In the genomic region with DNA sequence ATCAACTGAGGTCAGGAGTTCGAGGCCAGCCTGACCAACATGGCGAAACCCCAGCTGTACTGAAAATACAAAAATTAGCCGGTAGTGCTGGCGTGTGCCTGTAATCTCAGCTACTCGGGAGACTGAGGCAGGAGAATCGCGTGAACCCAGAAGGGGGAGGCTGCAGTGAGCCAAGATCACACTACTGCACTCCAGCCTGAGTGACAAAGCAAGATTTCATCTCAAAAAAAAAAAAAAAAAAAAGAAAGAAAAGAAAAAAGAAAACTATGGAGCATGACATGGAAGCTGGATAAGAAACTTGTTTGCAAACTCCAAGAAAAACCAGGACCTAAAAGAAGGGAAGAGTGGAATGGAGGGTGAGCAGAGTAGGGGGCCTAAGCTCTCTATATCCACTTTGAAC, we compare ENCODE assay signal across 9 cellular contexts. TPM values are rescaled to one million over a fixed set of nuclear protein-coding genes. Genes with fewer than 3 reads are reported as not detected.
DNase-seq lines count a peak whose midpoint lies in the region; ATAC-seq, FAIRE-seq and TF ChIP-seq lines count a peak whose summit lies in the region.
"Had no signal": no experiment of that assay in that cellular context is flagged by ENCODE, and none has a peak within 500 bp of the region (broad histone marks: within the 10 kb centered on the region; RNA-seq: fewer than 3 reads in every experiment).

No MANE protein-coding gene starts in this region.

- no peak for TF ChIP-seq RAD21 in H1 (IDR thresholded peaks at IDR 0.05 in 1 of 2, conservative IDR thresholded peaks at IDR 0.05 in 1 of 2; ENCODE audit: low read depth in 2 of 2, low read length in 2 of 2)

- no peaks in the 10 kb centered on the region for H3K36me3 ChIP-seq in ACC112 (ENCODE audit: insufficient read depth, low read length)
- no peaks in the 10 kb centered on the region for H3K36me3 ChIP-seq in PC-3 (ENCODE audit: low read depth, low read length)
- no peaks in the 10 kb centered on the region for H3K36me3 ChIP-seq in H1 (ENCODE audit: control insufficient read depth in 2 of 4, insufficient read depth in 4 of 4, low read length in 3 of 4)
- peaks cover 8% of the 10 kb centered on the region for H3K36me3 ChIP-seq in neutrophil
- no peaks in the 10 kb centered on the region; the same call in 1 of the 2 replicates for H3K36me3 ChIP-seq in MG63
- H3K36me3 ChIP-seq: cardiac muscle cell had no signal

- H2BK120ac ChIP-seq in H1 (replicated peaks; ENCODE audit: low read depth, low read length), result no peak overlapping the region

- no peak overlapping the region for H3K23ac ChIP-seq in H1 (ENCODE audit: insufficient read length)

- no peak overlapping the region for H2BK12ac ChIP-seq in H1 (ENCODE audit: low read depth, low read length)

- TF ChIP-seq CTCF in PC-3 (conservative IDR thresholded peaks at IDR 0.05; ENCODE audit: low read depth, low read length) (no peak), H1 (IDR thresholded peaks at IDR 0.05; ENCODE audit: control extremely low read depth in 1 of 3, insufficient read depth in 1 of 3, low read depth in 1 of 3, low read length in 3 of 3) (no peak), neutrophil (IDR thresholded peaks at IDR 0.05) (no peak)

- peak overlapping the region; percentile 94 for H3K9ac ChIP-seq in PC-3 (ENCODE audit: low read length)
- H3K9ac ChIP-seq in H1 (replicated peaks in 1 of 4; ENCODE audit: extremely low read depth in 1 of 4, low read depth in 3 of 4, low read length in 3 of 4), result no peak overlapping the region

- H3K9me3 ChIP-seq in PC-3 (ENCODE audit: low read length) (no peaks in the 10 kb centered on the region), H1 (ENCODE audit: insufficient read depth in 2 of 2, low read depth in 1 of 2, low read length in 1 of 2) (no peaks in the 10 kb centered on the region), neutrophil (no peaks in the 10 kb centered on the region), MG63 (no peaks in the 10 kb centered on the region)

- DNase-seq in PC-3, result no peak
- peak in 1 of 2 experiments; percentile 17 for DNase-seq in H1 (ENCODE audit: low read depth in 1 of 2, low spot score in 2 of 2)
- DNase-seq in effector CD4-positive, alpha-beta T cell, result no peak
- DNase-seq in MG63, result no peak
- no peak for DNase-seq in inferior parietal cortex (ENCODE audit: extremely low spot score)

- no peak overlapping the region for H4K91ac ChIP-seq in H1 (replicated peaks; ENCODE audit: insufficient read length, low read length)

- intact Hi-C loops in PC-3 (cut with micrococcal nuclease), result no loop called here

- no peaks in the 10 kb centered on the region for H3K27me3 ChIP-seq in ACC112 (ENCODE audit: insufficient read depth, low read length)
- H3K27me3 ChIP-seq in PC-3 (ENCODE audit: low read length), result no peaks in the 10 kb centered on the region
- no peaks in the 10 kb centered on the region for H3K27me3 ChIP-seq in H1 (replicated peaks in 1 of 4; ENCODE audit: control insufficient read depth in 3 of 4, extremely low read depth in 1 of 4, insufficient read depth in 3 of 4, low read length in 3 of 4)
- H3K27me3 ChIP-seq in neutrophil, result no peaks in the 10 kb centered on the region
- H3K27me3 ChIP-seq in MG63, result no peaks in the 10 kb centered on the region
- H3K27me3 ChIP-seq: cardiac muscle cell had no signal

- H3K79me2 ChIP-seq in ACC112 (ENCODE audit: control insufficient read depth, insufficient read depth, low read length, unreplicated experiment), result peaks cover 29% of the 10 kb centered on the region
- H3K79me2 ChIP-seq in PC-3 (ENCODE audit: low read length), result peaks cover 31% of the 10 kb centered on the region
- peaks cover 8 to 24% of the 10 kb centered on the region in 2 experiments; a peak in 3 of 4 replicates for H3K79me2 ChIP-seq in H1 (ENCODE audit: control insufficient read depth in 1 of 2, insufficient read depth in 2 of 2, low read length in 2 of 2)

- no peaks in the 10 kb centered on the region for H3K9me2 ChIP-seq in PC-3 (replicated peaks; ENCODE audit: low read length)

- H4K5ac ChIP-seq in H1 (ENCODE audit: insufficient read length, low read depth, low read length), result no peak overlapping the region

- H3K4ac ChIP-seq in H1 (replicated peaks; ENCODE audit: insufficient read length, low read depth, low read length), result no peak overlapping the region

- H3K23me2 ChIP-seq in H1 (ENCODE audit: low read depth, low read length), result no peaks in the 10 kb centered on the region; the same call in 1 of the 2 replicates

- 74% methylated on average over 4 of the region's 7 CpGs; no CpG with 5 or more reads in 1 of the 2 experiments for WGBS in H1 (ENCODE audit: extremely low coverage in 1 of 2, insufficient coverage in 1 of 2, insufficient read length in 1 of 2, insufficient replicate concordance in 2 of 2, low coverage in 1 of 2, low lambda C conversion rate in 2 of 2, missing lambda C conversion rate in 1 of 2), 2 experiments

- H3K56ac ChIP-seq in H1 (replicated peaks; ENCODE audit: insufficient read length, low read depth, low read length), result no peak overlapping the region

- POLR2A ChIA-PET in PC-3 (lab: Charles Lee; ENCODE audit: unreplicated experiment), result no interaction called here
- POLR2A ChIA-PET in H1 (lab: Charles Lee; ENCODE audit: partially characterized antibody), result no interaction called here

- TF ChIP-seq POLR2A in H1 (IDR thresholded peaks at IDR 0.05; ENCODE audit: control extremely low read depth in 1 of 2, low read depth in 2 of 2, low read length in 2 of 2), result no peak

- no peak overlapping the region for H3K14ac ChIP-seq in H1 (ENCODE audit: insufficient read length)

- H2BK15ac ChIP-seq in H1 (ENCODE audit: low read length), result no peak overlapping the region

- H3K4me1 ChIP-seq in ACC112 (ENCODE audit: control insufficient read depth, insufficient read depth, low read length, unreplicated experiment) (peaks cover 17% of the 10 kb centered on the region), PC-3 (ENCODE audit: insufficient read depth, low read length) (peaks cover 30% of the 10 kb centered on the region), H1 (replicated peaks in 1 of 4; ENCODE audit: control insufficient read depth in 3 of 4, insufficient read depth in 4 of 4, low read length in 3 of 4) (peaks cover 3 to 5% (median 4%) of the 10 kb centered on the region in 4 experiments; a peak in 5 of 7 replicates), neutrophil (ENCODE audit: control insufficient read depth in 1 of 2, insufficient read depth in 1 of 2, low read depth in 1 of 2, low read length in 1 of 2) (peaks cover 36 to 45% of the 10 kb centered on the region in 2 experiments)

- H3K79me1 ChIP-seq in H1 (ENCODE audit: low read depth, low read length), result 0 out of 2 replicates have a peak, but pooled peaks cover 3% of the 10 kb centered on the region

- H3K4me3 ChIP-seq in ACC112 (ENCODE audit: low read depth, low read length) (peak overlapping the region; percentile 100), PC-3 (ENCODE audit: low read length) (0 out of 2 replicates have a peak overlapping the region, but pooled peaks have one; percentile 91), H1 (ENCODE audit: extremely low read depth in 1 of 4, insufficient read depth in 2 of 4, low read depth in 3 of 4, low read length in 4 of 4) (no peak overlapping the region), neutrophil (ENCODE audit: low read depth in 1 of 2, low read length in 1 of 2) (peak overlapping the region in 1 of 2 experiments; percentile 88), MG63 (no peak overlapping the region)
- H3K4me3 ChIP-seq: cardiac muscle cell had no signal

- H4K8ac ChIP-seq in H1 (ENCODE audit: extremely low read depth, insufficient read depth, low read length), result no peak overlapping the region

- no peak overlapping the region for H2AK5ac ChIP-seq in H1 (ENCODE audit: low read depth, low read length)

- CTCF ChIA-PET in PC-3 (lab: Charles Lee) (interaction anchor here (0.6 kb wide), 1 partner anchor 13 kb away, joined by 4 read pairs; no protein-coding TSS in a partner anchor), H1 (lab: Charles Lee; ENCODE audit: partially characterized antibody) (interaction anchor here (0.6 to 2.6 kb wide), 9 partner anchors 9 to 387 kb away, joined by 3 to 7 read pairs (median 3); no protein-coding TSS in a partner anchor)

- H2BK5ac ChIP-seq in H1 (ENCODE audit: low read depth, low read length), result no peak overlapping the region

- H2AFZ ChIP-seq in ACC112 (ENCODE audit: low read length, unreplicated experiment) (no peak overlapping the region), PC-3 (ENCODE audit: low read length) (no peak overlapping the region), H1 (ENCODE audit: low read length) (no peak overlapping the region)

- H4K20me1 ChIP-seq in PC-3 (ENCODE audit: low read length), result peaks cover 18% of the 10 kb centered on the region
- H4K20me1 ChIP-seq in H1 (replicated peaks in 1 of 2; ENCODE audit: control insufficient read depth in 1 of 2, insufficient read depth in 2 of 2, low read length in 2 of 2), result peaks cover 0 to 9% of the 10 kb centered on the region in 2 experiments

- H2BK20ac ChIP-seq in H1 (ENCODE audit: low read length), result no peak overlapping the region

- H3K18ac ChIP-seq in H1 (ENCODE audit: extremely low read depth, low read length), result no peak overlapping the region

- no TSS peak for BruUV-seq in PC-3 (replicated peaks; lab: Mats Ljungman, UMichigan)

- ATAC-seq in PC-3, result no peak
- ATAC-seq in GM18870 (IDR thresholded peaks at IDR 0.05; ENCODE audit: unreplicated experiment), result no peak

- no peak for FAIRE-seq in H1 (lab: Jason Lieb, UNC)

- H3K27ac ChIP-seq in ACC112 (ENCODE audit: low read depth, low read length) (peak overlapping the region; percentile 97), PC-3 (ENCODE audit: low read length) (peak overlapping the region; percentile 96), H1 (ENCODE audit: low read depth, low read length) (no peak overlapping the region), neutrophil (peak overlapping the region; percentile 92)
- H3K27ac ChIP-seq: cardiac muscle cell had no signal

- H3F3A ChIP-seq in PC-3 (ENCODE audit: low read length, unreplicated experiment), result no peaks in the 10 kb centered on the region

- H3K4me2 ChIP-seq in PC-3 (ENCODE audit: low read length) (peak overlapping the region; percentile 89), H1 (ENCODE audit: insufficient read depth in 1 of 2, low read depth in 2 of 2, low read length in 2 of 2) (no peak overlapping the region; a peak in 1 of 4 replicates)

- TF ChIP-seq EP300 in H1 (IDR thresholded peaks at IDR 0.05; ENCODE audit: borderline replicate concordance in 1 of 2, low read depth in 2 of 2, low read length in 2 of 2), result no peak

RNA-seq across cellular contexts. Expression of a gene that starts 1.9 kb away (rescaled TPM):
- total RNA-seq in PC-3 (2014; rRNA removed), result 81.9 and 89.5 TPM in 2 replicates
- 42.8 and 43.2 TPM in 2 replicates for total RNA-seq in H1 (2021; fragmentation: NEBNext Ultra II Directional; extraction: Animal tissue kit (Norgen Biotek cat#: 25700))
- polyA plus RNA-seq in H1 (2011; rRNA removed), result 30.5 and 32.3 TPM in 2 replicates
- 47.4 TPM for polyA plus RNA-seq in H1 (2011; cell fraction: cytosol; rRNA removed)
- polyA plus RNA-seq in H1 (2011; cell fraction: nucleus; rRNA removed), result 20.3 TPM
- polyA plus RNA-seq in H1 (2012, experiment 1 of 2), result 31.2 to 43.4 TPM (median 35.0 TPM) in 4 replicates
- polyA plus RNA-seq in H1 (2012, experiment 2 of 2), result 9.4 TPM
- polyA plus RNA-seq in H1 (2013, experiment 1 of 2), result 30.5 TPM
- 30.2 TPM for polyA plus RNA-seq in H1 (2013, experiment 2 of 2)
- polyA minus RNA-seq in H1 (2011; rRNA and poly(A)+ RNA removed), result 20.1 and 22.6 TPM in 2 replicates
- polyA minus RNA-seq in H1 (2011; cell fraction: cytosol; rRNA and poly(A)+ RNA removed), result 14.7 TPM
- 16.3 TPM for polyA minus RNA-seq in H1 (2011; cell fraction: nucleus; rRNA and poly(A)+ RNA removed)
- 19.0 and 25.0 TPM in 2 replicates for total RNA-seq in MG63 (2014; rRNA removed; shearing (Covaris generic); ENCODE audit: low replicate concordance)

RNA-seq across cellular contexts. Expression of a gene that starts 58.8 kb away (rescaled TPM):
- total RNA-seq in PC-3 (2014; rRNA removed), result 15.8 and 17.9 TPM in 2 replicates
- 20.9 and 22.1 TPM in 2 replicates for total RNA-seq in H1 (2021; fragmentation: NEBNext Ultra II Directional; extraction: Animal tissue kit (Norgen Biotek cat#: 25700))
- polyA plus RNA-seq in H1 (2011; rRNA removed), result 13.1 and 13.7 TPM in 2 replicates
- polyA plus RNA-seq in H1 (2011; cell fraction: cytosol; rRNA removed), result 16.8 TPM
- 38.3 TPM for polyA plus RNA-seq in H1 (2011; cell fraction: nucleus; rRNA removed)
- polyA plus RNA-seq in H1 (2012, experiment 1 of 2), result 18.6 to 29.5 TPM (median 24.5 TPM) in 4 replicates
- polyA plus RNA-seq in H1 (2012, experiment 2 of 2), result 7.4 TPM
- polyA plus RNA-seq in H1 (2013, experiment 1 of 2), result 17.2 TPM
- polyA plus RNA-seq in H1 (2013, experiment 2 of 2), result 16.3 TPM
- 10.2 and 15.1 TPM in 2 replicates for polyA minus RNA-seq in H1 (2011; rRNA and poly(A)+ RNA removed)
- 11.2 TPM for polyA minus RNA-seq in H1 (2011; cell fraction: cytosol; rRNA and poly(A)+ RNA removed)
- 28.3 TPM for polyA minus RNA-seq in H1 (2011; cell fraction: nucleus; rRNA and poly(A)+ RNA removed)
- total RNA-seq in MG63 (2014; rRNA removed; shearing (Covaris generic); ENCODE audit: low replicate concordance), result 29.6 and 39.0 TPM in 2 replicates

Comparison
In these comparisons a context has a peak if more than half of its experiments do, and no peak if none do; other contexts are left out.
1. H3K4me3 ChIP-seq: peak in ACC112 (single experiment) and PC-3 (single experiment); none in H1 (0 of 4) and MG63 (single experiment).